ENCODE assay signal across 8 cellular contexts in genomic region chr5:55535199-55535905, GRCh38. TPM values are rescaled to one million over a fixed set of nuclear protein-coding genes. Genes with fewer than 3 reads are reported as not detected.
A peak's percentile ranks its signal among the peaks of the same experiment; 100 is the strongest.
DNase-seq lines count a peak whose midpoint lies in the region; ATAC-seq and TF ChIP-seq lines count a peak whose summit lies in the region.

No MANE protein-coding gene starts in this region.

- H3K27me3 Mint-ChIP-seq in T-helper 1 cell treated with Interleukin-12 subunit alpha and Interleukin-12 subunit beta and Interleukin-4 antibody, amounts not matched to agents 30 μg/mL and 1 μg/mL, for 36 hours (ENCODE audit: low read depth), result no peaks in the 10 kb centered on the region
- H3K27me3 Mint-ChIP-seq in WTC11 (ENCODE audit: low read depth), result no peaks in the 10 kb centered on the region

- WGBS in heart left ventricle, 4 donors, result 9 to 28% (median 11%) methylated on average over 7 to 19 of the region's 19 CpGs
- WGBS in psoas muscle, 3 donors, result 3 to 5% (median 5%) methylated on average over 19 of the region's 19 CpGs

- intact Hi-C loops in heart left ventricle (cut with DNase I) (loop anchor here in 9 of 10 donors (2.0 to 10.0 kb wide), 11 partner anchors 37 to 159 kb away; no protein-coding TSS in a partner anchor), psoas muscle (cut with DNase I) (loop anchor here in 1 of 2 donors (2.0 to 10.0 kb wide), 2 partner anchors 65 to 139 kb away; no protein-coding TSS in a partner anchor)

- H3K36me3 ChIP-seq in heart left ventricle, result peaks cover 0 to 4% (median 0%) of the 10 kb centered on the region in 9 donors
- H3K36me3 ChIP-seq in psoas muscle (ENCODE audit: insufficient read depth in 1 of 2, low read depth in 1 of 2), result no peaks in the 10 kb centered on the region

- H3K4me3 Mint-ChIP-seq in T-helper 1 cell treated with Interleukin-12 subunit alpha and Interleukin-12 subunit beta and Interleukin-4 antibody, amounts not matched to agents 30 μg/mL and 1 μg/mL, for 36 hours, result peak overlapping the region; percentile 88
- H3K4me3 Mint-ChIP-seq in WTC11, result peak overlapping the region; percentile 86

- no peaks in the 10 kb centered on the region for H3K9me3 ChIP-seq in heart left ventricle
- no peaks in the 10 kb centered on the region for H3K9me3 ChIP-seq in psoas muscle

- DNase-seq in T-helper 1 cell (no peak), WTC11 (ENCODE audit: low spot score) (no peak), heart left ventricle (no peak), psoas muscle (no peak), middle frontal gyrus (ENCODE audit: extremely low spot score, low spot score) (no peak), activated gamma-delta T cell treated with Interleukin-2 at 50 U/mL for 16 hours (no peak)

- ATAC-seq in HG03060 (IDR thresholded peaks at IDR 0.05; ENCODE audit: low read depth, unreplicated experiment) (peak; percentile 7), WTC11 (peak; percentile 63), heart left ventricle (peak; percentile 9 to 39 (median 27)), psoas muscle (peak; percentile 28 to 48 (median 34))

- TF ChIP-seq POLR2A in heart left ventricle (IDR thresholded peaks at IDR 0.05), result peak in 1 of 2 donors; percentile 44

- no peak for TF ChIP-seq CTCF in WTC11 (IDR thresholded peaks at IDR 0.05)
- peak in 2 of 12 donors; percentile 15 to 22 for TF ChIP-seq CTCF in heart left ventricle (IDR thresholded peaks at IDR 0.05)
- TF ChIP-seq CTCF in psoas muscle (IDR thresholded peaks at IDR 0.05), result no peak

- POLR2A ChIA-PET in WTC11 (lab: Charles Lee), result no interaction called here

- H3K27me3 ChIP-seq in heart left ventricle (no peaks in the 10 kb centered on the region), psoas muscle (ENCODE audit: insufficient read depth in 3 of 3, low read length in 2 of 3) (no peaks in the 10 kb centered on the region)

- peaks cover 16% of the 10 kb centered on the region for H3K36me3 Mint-ChIP-seq in T-helper 1 cell treated with Interleukin-12 subunit alpha and Interleukin-12 subunit beta and Interleukin-4 antibody, amounts not matched to agents 30 μg/mL and 1 μg/mL, for 36 hours (ENCODE audit: low read depth)
- H3K36me3 Mint-ChIP-seq in WTC11, result no peaks in the 10 kb centered on the region

- peak overlapping the region; percentile 89 for H3K27ac Mint-ChIP-seq in T-helper 1 cell treated with Interleukin-12 subunit alpha and Interleukin-12 subunit beta and Interleukin-4 antibody, amounts not matched to agents 30 μg/mL and 1 μg/mL, for 36 hours
- peak overlapping the region; percentile 98 for H3K27ac Mint-ChIP-seq in WTC11

- H3K27ac ChIP-seq in heart left ventricle (peak overlapping the region; percentile 89 to 99 (median 96)), psoas muscle (peak overlapping the region; percentile 95)

- peaks cover 40% of the 10 kb centered on the region for H3K4me1 Mint-ChIP-seq in T-helper 1 cell treated with Interleukin-12 subunit alpha and Interleukin-12 subunit beta and Interleukin-4 antibody, amounts not matched to agents 30 μg/mL and 1 μg/mL, for 36 hours (ENCODE audit: low read depth)
- peaks cover 57% of the 10 kb centered on the region for H3K4me1 Mint-ChIP-seq in WTC11

- H3K9me3 Mint-ChIP-seq in T-helper 1 cell treated with Interleukin-12 subunit alpha and Interleukin-12 subunit beta and Interleukin-4 antibody, amounts not matched to agents 30 μg/mL and 1 μg/mL, for 36 hours, result no peaks in the 10 kb centered on the region
- H3K9me3 Mint-ChIP-seq in WTC11, result no peaks in the 10 kb centered on the region

- CTCF ChIA-PET in WTC11 (lab: Charles Lee), result interaction anchor here (1.1 to 1.5 kb wide), 2 partner anchors 96 to 157 kb away, joined by 3 to 4 read pairs; no protein-coding TSS in a partner anchor

- H3K4me3 ChIP-seq in heart left ventricle (peak overlapping the region; percentile 58 to 99 (median 88)), psoas muscle (peak overlapping the region; percentile 78)

- peaks cover 0 to 49% (median 30%) of the 10 kb centered on the region in 12 donors for H3K4me1 ChIP-seq in heart left ventricle
- peaks cover 28% of the 10 kb centered on the region for H3K4me1 ChIP-seq in psoas muscle

TF ChIP-seq in WTC11, 78 proteins besides CTCF, POLR2A, EP300 and RAD21:
- TF ChIP-seq FOXP1 (CRISPR knock-in tag; IDR thresholded peaks at IDR 0.05; ENCODE audit: borderline replicate concordance) (peak; percentile 56), MYBL2 (CRISPR knock-in tag; IDR thresholded peaks at IDR 0.05) (peak; percentile 16; the same call in 1 of the 2 replicates), AR (CRISPR knock-in tag; IDR thresholded peaks at IDR 0.05) (no peak), ZNF396 (CRISPR knock-in tag; IDR thresholded peaks at IDR 0.05; ENCODE audit: borderline replicate concordance) (no peak), ZMAT4 (CRISPR knock-in tag; IDR thresholded peaks at IDR 0.05) (no peak), ZNF232 (CRISPR knock-in tag; IDR thresholded peaks at IDR 0.05) (0 out of 2 replicates have a peak, but pooled peaks have one; percentile 69), RORB (CRISPR knock-in tag; IDR thresholded peaks at IDR 0.05) (no peak), GTF2I (CRISPR knock-in tag; conservative IDR thresholded peaks at IDR 0.05) (no peak), FOXK1 (CRISPR knock-in tag; IDR thresholded peaks at IDR 0.05) (peak; percentile 33; the same call in 1 of the 2 replicates)

RNA-seq across cellular contexts. Expression of gene PLPP1, which starts 0.6 kb away (rescaled TPM):
- total RNA-seq in WTC11 (2021), result 38.2 to 43.2 TPM (median 40.9 TPM) in 3 replicates
- 100 to 1,000 TPM in 3 of 9 donors, 10 to 100 TPM in 6; 65.0 to 223 (median 81.5) TPM for total RNA-seq in heart left ventricle
- polyA plus RNA-seq in heart left ventricle, result 100 to 1,000 TPM in 1 of 2 donors, 10 to 100 TPM in 1; 64.9 to 110 TPM
- total RNA-seq in psoas muscle, result 10 to 100 TPM; 25.4 to 57.3 (median 37.6) TPM
- polyA plus RNA-seq in psoas muscle, result 10 to 100 TPM; 22.0 to 81.5 (median 46.1) TPM

Comparison
In these comparisons a context has a peak if more than half of its experiments do, and no peak if none do; other contexts are left out.
1. ATAC-seq: peak in every context shown above with its lines; median percentile 63 in WTC11; 34 in psoas muscle; 27 in heart left ventricle; 7 in HG03060.